In genomic region chr10:33334839-33335549, GRCh38 we compare ENCODE assay signal across 8 cellular contexts. TPM values are rescaled to one million over a fixed set of nuclear protein-coding genes. Genes with fewer than 3 reads are reported as not detected.
DNase-seq lines count a peak whose midpoint lies in the region; ATAC-seq and TF ChIP-seq lines count a peak whose summit lies in the region.

No MANE protein-coding gene starts in this region.

- H3K79me2 ChIP-seq in neural cell (replicated peaks; ENCODE audit: insufficient read depth, low read length) = peaks cover 43% of the 10 kb centered on the region

- TF ChIP-seq EP300 in gastroesophageal sphincter (IDR thresholded peaks at IDR 0.05) = no peak
- TF ChIP-seq EP300 in neural cell (conservative IDR thresholded peaks at IDR 0.05; ENCODE audit: poor library complexity, severe bottlenecking) = peak; percentile 38

- H3K9me2 ChIP-seq in neural cell (ENCODE audit: insufficient read depth, low read length) = no peaks in the 10 kb centered on the region

- peak overlapping the region; percentile 93 for H3K4me2 ChIP-seq in neural cell (ENCODE audit: low read length)

- no peaks in the 10 kb centered on the region for H3K9me3 ChIP-seq in A673 (ENCODE audit: low read depth, low read length, poor library complexity, severe bottlenecking)
- no peaks in the 10 kb centered on the region for H3K9me3 ChIP-seq in gastroesophageal sphincter
- no peaks in the 10 kb centered on the region for H3K9me3 ChIP-seq in neural cell (ENCODE audit: low read length)
- H3K9me3 ChIP-seq in vagina = no peaks in the 10 kb centered on the region

- peak overlapping the region; percentile 64 for H3K4me3 ChIP-seq in A673 (ENCODE audit: low read depth, low read length, poor library complexity, severe bottlenecking)
- no peak overlapping the region for H3K4me3 ChIP-seq in GM12865 (ENCODE audit: low read depth, low read length)
- H3K4me3 ChIP-seq in gastroesophageal sphincter = peak overlapping the region; percentile 81 to 84
- H3K4me3 ChIP-seq in neural cell (ENCODE audit: low read length) = peak overlapping the region; percentile 85
- peak overlapping the region; percentile 80 to 86 for H3K4me3 ChIP-seq in vagina

- intact Hi-C loops in A673 (cut with micrococcal nuclease; ENCODE audit: unreplicated experiment) (loop anchor here (10.0 kb wide), 3 partner anchors 420 to 1060 kb away; no protein-coding TSS in a partner anchor), vagina (cut with DNase I) (loop anchor here (5.0 to 10.0 kb wide), 4 partner anchors 140 to 1302 kb away; no protein-coding TSS in a partner anchor)

- H4K20me1 ChIP-seq in neural cell (ENCODE audit: insufficient read depth) = no peaks in the 10 kb centered on the region

- peak overlapping the region; percentile 81 for H3K9ac ChIP-seq in neural cell (ENCODE audit: low read length)

- H3K4me1 ChIP-seq in A673 (ENCODE audit: insufficient read depth, low read length, poor library complexity, severe bottlenecking) (peaks cover 36% of the 10 kb centered on the region), gastroesophageal sphincter (peaks cover 2 to 58% (median 8%) of the 10 kb centered on the region in 3 donors), vagina (peaks cover 32% of the 10 kb centered on the region)

- no peaks in the 10 kb centered on the region for H3K27me3 ChIP-seq in A673 (replicated peaks; ENCODE audit: insufficient read depth, low read depth, low read length, poor library complexity)
- no peaks in the 10 kb centered on the region for H3K27me3 ChIP-seq in gastroesophageal sphincter
- H3K27me3 ChIP-seq in neural cell (ENCODE audit: insufficient read depth, low read depth, low read length) = peaks cover 17% of the 10 kb centered on the region
- H3K27me3 ChIP-seq in vagina = no peaks in the 10 kb centered on the region

- DNase-seq in A673 (ENCODE audit: low spot score) = peak; percentile 88
- peak; percentile 7 for DNase-seq in GM12865 (ENCODE audit: low read depth)
- DNase-seq in NCI-H460 (ENCODE audit: extremely low read depth, low read depth) = peak; percentile 30
- DNase-seq in activated naive CD4-positive, alpha-beta T cell treated with anti-CD3 and anti-CD28 coated beads, Interleukin-2, amount 50 U/mL, for 16 hours = peak; percentile 42
- DNase-seq in vagina (ENCODE audit: extremely low spot score in 2 of 2) = no peak

- CTCF ChIA-PET in A673 (lab: Charles Lee) = interaction anchor here (0.6 to 2.5 kb wide), 5 partner anchors 34 to 903 kb away, joined by 3 to 10 read pairs (median 4); no protein-coding TSS in a partner anchor

- peak overlapping the region; percentile 57 for H2AFZ ChIP-seq in neural cell (ENCODE audit: low read depth, low read length)

- H3K36me3 ChIP-seq in A673 (ENCODE audit: insufficient read depth, low read length, poor library complexity, severe bottlenecking) = no peaks in the 10 kb centered on the region
- no peaks in the 10 kb centered on the region for H3K36me3 ChIP-seq in gastroesophageal sphincter
- no peaks in the 10 kb centered on the region for H3K36me3 ChIP-seq in neural cell (ENCODE audit: insufficient read depth, low read length)
- no peaks in the 10 kb centered on the region for H3K36me3 ChIP-seq in vagina

- 0% methylated on average over 5 of the region's 63 CpGs; no CpG with 5 or more reads in 1 of the 2 donors for WGBS in gastroesophageal sphincter (ENCODE audit: low coverage in 1 of 2), 2 donors

- POLR2A ChIA-PET in A673 (lab: Charles Lee; ENCODE audit: low non-redundant PET) = interaction anchor here (0.8 kb wide), 1 partner anchor 1304 kb away, joined by 4 read pairs; no protein-coding TSS in a partner anchor

- BruUV-seq in A673 (replicated peaks; lab: Mats Ljungman, UMichigan) = no TSS peak

- peaks cover 3% of the 10 kb centered on the region for H3F3A ChIP-seq in neural cell (ENCODE audit: insufficient read depth, low read length, poor library complexity, severe bottlenecking)

- TF ChIP-seq CTCF in A673 (conservative IDR thresholded peaks at IDR 0.05; ENCODE audit: low read depth, low read length) (peak; percentile 65), GM12865 (IDR thresholded peaks at IDR 0.05; ENCODE audit: insufficient read depth, low read depth, low read length, missing control alignments) (no peak), gastroesophageal sphincter (IDR thresholded peaks at IDR 0.05) (peak; percentile 64 to 90 (median 83)), neural cell (IDR thresholded peaks at IDR 0.05; ENCODE audit: poor library complexity, severe bottlenecking) (peak; percentile 86), vagina (IDR thresholded peaks at IDR 0.05) (peak in 2 of 3 experiments; percentile 52 to 64)

- TF ChIP-seq RAD21 in neural cell (conservative IDR thresholded peaks at IDR 0.05) = peak; percentile 80

- H3K27ac ChIP-seq in A673 (ENCODE audit: low read depth, low read length, poor library complexity, severe bottlenecking) = no peak overlapping the region
- H3K27ac ChIP-seq in gastroesophageal sphincter = peak overlapping the region; percentile 78 to 96 (median 94)
- H3K27ac ChIP-seq in neural cell (ENCODE audit: low read length) = peak overlapping the region; percentile 73
- peak overlapping the region; percentile 85 for H3K27ac ChIP-seq in vagina

- ATAC-seq in gastroesophageal sphincter = peak; percentile 79
- no peak for ATAC-seq in GM21367 (IDR thresholded peaks at IDR 0.05; ENCODE audit: unreplicated experiment)

- peak; percentile 24 to 31 for TF ChIP-seq POLR2A in gastroesophageal sphincter (IDR thresholded peaks at IDR 0.05)
- no peak for TF ChIP-seq POLR2A in vagina (IDR thresholded peaks at IDR 0.05)

TF ChIP-seq in neural cell, 6 proteins besides CTCF, POLR2A, EP300 and RAD21:
- peak; percentile 16 for TF ChIP-seq TAF1 (IDR thresholded peaks at IDR 0.05; ENCODE audit: low read depth)
- TF ChIP-seq EZH2 (IDR thresholded peaks at IDR 0.05; ENCODE audit: borderline replicate concordance, insufficient read depth, low read length, poor library complexity, severe bottlenecking) = no peak
- TF ChIP-seq POLR2AphosphoS5 (IDR thresholded peaks at IDR 0.05) = peak; percentile 43
- TF ChIP-seq MXI1 (conservative IDR thresholded peaks at IDR 0.05; ENCODE audit: poor library complexity, severe bottlenecking) = peak; percentile 60
- peak; percentile 54 for TF ChIP-seq REST (IDR thresholded peaks at IDR 0.05; ENCODE audit: borderline replicate concordance)
- TF ChIP-seq SMC3 (conservative IDR thresholded peaks at IDR 0.05; ENCODE audit: poor library complexity) = peak; percentile 82

RNA-seq across cellular contexts. Expression of gene NRP1, which starts 0.5 kb away (rescaled TPM):
- total RNA-seq in A673 (2021) = 31.7 and 32.8 TPM in 2 replicates
- total RNA-seq in NCI-H460 (2014; rRNA removed; shearing (Covaris generic)) = 11.6 and 12.2 TPM in 2 replicates
- polyA plus RNA-seq in NCI-H460 (2014; cell fraction: nucleus; rRNA removed) = 1.4 and 1.5 TPM in 2 replicates
- total RNA-seq in gastroesophageal sphincter = 10 to 100 TPM; 43.4 to 95.4 (median 52.7) TPM
- 23.2 and 24.5 TPM in 2 replicates for polyA plus RNA-seq in neural cell
- 73.0 and 77.2 TPM in 2 replicates for polyA minus RNA-seq in neural cell
- total RNA-seq in vagina = 52.5 TPM

Comparison
In these comparisons a context has a peak if more than half of its experiments do, and no peak if none do; other contexts are left out.
1. DNase-seq: peak in A673 (single experiment), GM12865 (single experiment), NCI-H460 (single experiment) and activated naive CD4-positive, alpha-beta T cell treated with anti-CD3 and anti-CD28 coated beads, Interleukin-2, amount 50 U/mL, for 16 hours (single experiment); none in vagina (0 of 2).
2. POLR2A ChIP-seq: peak in gastroesophageal sphincter (2 of 2); none in vagina (0 of 2).